23 cellular contexts compared by ENCODE assay signal in genomic region chr12:1832801-1833595, GRCh38. TPM values are rescaled to one million over a fixed set of nuclear protein-coding genes. Genes with fewer than 3 reads are reported as not detected.
"Had no signal": no experiment of that assay in that cellular context is flagged by ENCODE, and none has a peak within 500 bp of the region (broad histone marks: within the 10 kb centered on the region; RNA-seq: fewer than 3 reads in every experiment).

No MANE protein-coding gene starts in this region.

- DNase-seq: activated CD4-positive, alpha-beta memory T cell treated with anti-CD3 and anti-CD28 coated beads for 36 hours; activated CD8-positive, alpha-beta memory T cell treated with anti-CD3 and anti-CD28 coated beads, Interleukin-2, amount 10 ng/mL, durations not matched to agents 7 days and 5 days; activated naive CD4-positive, alpha-beta T cell treated with anti-CD3 and anti-CD28 coated beads, Interleukin-2, amount 10 ng/mL, durations not matched to agents 7 days and 5 days; activated T-cell treated with anti-CD3 and anti-CD28 coated beads, Interleukin-2, amount 50 U/mL, for 1 hour; colonic mucosa; esophagus squamous epithelium; islet precursor cell; mesendoderm; stimulated activated CD4-positive, alpha-beta T cell treated with anti-CD3 and anti-CD28 coated beads, Interleukin-12 subunit alpha, Interleukin-12 subunit beta, amount 100 ng/mL, for 4 hours; stimulated activated CD4-positive, alpha-beta T cell treated with anti-CD3 and anti-CD28 coated beads, Interleukin-2, amount 100 ng/mL, for 24 hours; stomach; WERI-Rb-1 had no signal

- H3K27me3 ChIP-seq: hepatocyte had no signal

- H3K9me3 ChIP-seq: colonic mucosa, esophagus squamous epithelium, left lung, stomach, thoracic aorta had no signal

- H3K4me1 ChIP-seq: colonic mucosa, left lung had no signal

- FAIRE-seq: endothelial cell of umbilical vein had no signal

- H3K36me3 ChIP-seq: colonic mucosa, esophagus squamous epithelium, left lung, stomach, thoracic aorta, WERI-Rb-1 had no signal

- H3K27ac ChIP-seq: colonic mucosa, esophagus squamous epithelium, hepatocyte, left lung, stomach, thoracic aorta, WERI-Rb-1 had no signal

- H3K4me3 ChIP-seq: colonic mucosa, esophagus squamous epithelium, hepatocyte, left lung, stomach, thoracic aorta had no signal

- ATAC-seq: activated CD8-positive, alpha-beta memory T cell treated with anti-CD3 and anti-CD28 coated beads, Interleukin-2, amount 10 ng/mL, durations not matched to agents 7 days and 5 days; left lung had no signal

RNA-seq across cellular contexts. Expression of gene LRTM2, which starts 12.6 kb away (rescaled TPM):
- total RNA-seq: activated CD4-positive, alpha-beta memory T cell treated with anti-CD3 and anti-CD28 coated beads for 36 hours; activated CD8-positive, alpha-beta memory T cell treated with anti-CD3 and anti-CD28 coated beads, Interleukin-2, amount 10 ng/mL, durations not matched to agents 7 days and 5 days; cardiac septum; colonic mucosa; endothelial cell of umbilical vein; esophagus squamous epithelium; fibroblast of villous mesenchyme; glomerular endothelial cell; hepatocyte; left lung; omental fat pad; pulmonary artery endothelial cell; stomach; T-helper 1 cell treated with Interleukin-12 subunit alpha and Interleukin-12 subunit beta and Interleukin-4 antibody, amounts not matched to agents 30 ng/mL and 1 ng/mL, for 36 hours; thoracic aorta; ureter had no signal
